Comparison of ENCODE assay signal across 10 cellular contexts in the genomic region with DNA sequence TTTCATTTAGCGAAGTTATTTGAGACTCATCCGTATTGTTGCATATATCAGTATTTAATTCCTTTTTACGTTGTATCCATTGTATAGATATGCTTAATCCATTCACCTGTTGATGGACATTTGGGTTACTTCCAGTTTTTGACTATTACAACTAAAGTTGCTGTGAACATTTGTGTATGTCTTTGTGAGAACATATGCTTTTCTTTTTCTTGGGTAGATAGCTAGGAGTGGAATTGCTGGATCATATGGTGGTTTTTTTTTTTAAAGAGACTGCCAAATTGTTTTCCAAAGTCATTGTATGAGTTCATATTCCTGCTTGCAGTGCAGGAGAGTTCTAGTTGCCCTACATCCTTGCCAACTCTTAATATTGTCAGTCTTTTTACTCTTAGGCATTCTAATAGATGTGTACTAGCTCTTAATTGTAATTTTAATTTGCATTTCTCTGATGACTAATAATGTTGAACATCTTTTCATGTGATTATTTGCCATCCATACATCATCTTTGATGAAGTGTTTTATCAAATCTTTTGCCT.
"Had no signal": no experiment of that assay in that cellular context is flagged by ENCODE, and none has a peak within 500 bp of the region (broad histone marks: within the 10 kb centered on the region; RNA-seq: fewer than 3 reads in every experiment).

No MANE protein-coding gene starts in this region.

- H3K9me3 ChIP-seq: HAP-1 had no signal

- ATAC-seq: GM23338, HCT116 had no signal

- FAIRE-seq: H1 had no signal

- DNase-seq: H7, IMR-90, Karpas-422, KBM-7 had no signal

- H3K9ac ChIP-seq: KMS-11 had no signal

- H3K4me3 ChIP-seq: GM23338, HAP-1 had no signal

- H3K27ac ChIP-seq: HL-60, KMS-11 had no signal

- H3K4me2 ChIP-seq: GM23338, KMS-11 had no signal

- H2AFZ ChIP-seq: GM23338 had no signal

- H3K4me1 ChIP-seq: HAP-1 had no signal
